ENCODE assay signal across 1 cellular context in genomic region chr3:194365978-194366490, GRCh38.
TF ChIP-seq lines count a peak whose summit lies in the region.

No MANE protein-coding gene starts in this region.

TF ChIP-seq in HEK293, 187 proteins besides CTCF, POLR2A, EP300 and RAD21 (continued from another document):
- TF ChIP-seq, protein P1, sequence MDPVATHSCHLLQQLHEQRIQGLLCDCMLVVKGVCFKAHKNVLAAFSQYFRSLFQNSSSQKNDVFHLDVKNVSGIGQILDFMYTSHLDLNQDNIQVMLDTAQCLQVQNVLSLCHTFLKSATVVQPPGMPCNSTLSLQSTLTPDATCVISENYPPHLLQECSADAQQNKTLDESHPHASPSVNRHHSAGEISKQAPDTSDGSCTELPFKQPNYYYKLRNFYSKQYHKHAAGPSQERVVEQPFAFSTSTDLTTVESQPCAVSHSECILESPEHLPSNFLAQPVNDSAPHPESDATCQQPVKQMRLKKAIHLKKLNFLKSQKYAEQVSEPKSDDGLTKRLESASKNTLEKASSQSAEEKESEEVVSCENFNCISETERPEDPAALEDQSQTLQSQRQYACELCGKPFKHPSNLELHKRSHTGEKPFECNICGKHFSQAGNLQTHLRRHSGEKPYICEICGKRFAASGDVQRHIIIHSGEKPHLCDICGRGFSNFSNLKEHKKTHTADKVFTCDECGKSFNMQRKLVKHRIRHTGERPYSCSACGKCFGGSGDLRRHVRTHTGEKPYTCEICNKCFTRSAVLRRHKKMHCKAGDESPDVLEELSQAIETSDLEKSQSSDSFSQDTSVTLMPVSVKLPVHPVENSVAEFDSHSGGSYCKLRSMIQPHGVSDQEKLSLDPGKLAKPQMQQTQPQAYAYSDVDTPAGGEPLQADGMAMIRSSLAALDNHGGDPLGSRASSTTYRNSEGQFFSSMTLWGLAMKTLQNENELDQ (tag by site-specific recombination; IDR thresholded peaks at IDR 0.05; ENCODE audit: low read depth): no peak
- TF ChIP-seq PRDM6 (tag by site-specific recombination; IDR thresholded peaks at IDR 0.05): peak; percentile 82
- TF ChIP-seq ZNF423 (tag by site-specific recombination; IDR thresholded peaks at IDR 0.05): peak; percentile 78
- peak; percentile 98 for TF ChIP-seq ZNF664 (tag by site-specific recombination; IDR thresholded peaks at IDR 0.05)
- TF ChIP-seq ZNF792 (tag by site-specific recombination; IDR thresholded peaks at IDR 0.05): no peak
- TF ChIP-seq, protein P2, sequence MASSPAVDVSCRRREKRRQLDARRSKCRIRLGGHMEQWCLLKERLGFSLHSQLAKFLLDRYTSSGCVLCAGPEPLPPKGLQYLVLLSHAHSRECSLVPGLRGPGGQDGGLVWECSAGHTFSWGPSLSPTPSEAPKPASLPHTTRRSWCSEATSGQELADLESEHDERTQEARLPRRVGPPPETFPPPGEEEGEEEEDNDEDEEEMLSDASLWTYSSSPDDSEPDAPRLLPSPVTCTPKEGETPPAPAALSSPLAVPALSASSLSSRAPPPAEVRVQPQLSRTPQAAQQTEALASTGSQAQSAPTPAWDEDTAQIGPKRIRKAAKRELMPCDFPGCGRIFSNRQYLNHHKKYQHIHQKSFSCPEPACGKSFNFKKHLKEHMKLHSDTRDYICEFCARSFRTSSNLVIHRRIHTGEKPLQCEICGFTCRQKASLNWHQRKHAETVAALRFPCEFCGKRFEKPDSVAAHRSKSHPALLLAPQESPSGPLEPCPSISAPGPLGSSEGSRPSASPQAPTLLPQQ (tag by site-specific recombination; IDR thresholded peaks at IDR 0.05): 0 out of 2 replicates have a peak, but pooled peaks have one; percentile 17
- TF ChIP-seq, protein P3, sequence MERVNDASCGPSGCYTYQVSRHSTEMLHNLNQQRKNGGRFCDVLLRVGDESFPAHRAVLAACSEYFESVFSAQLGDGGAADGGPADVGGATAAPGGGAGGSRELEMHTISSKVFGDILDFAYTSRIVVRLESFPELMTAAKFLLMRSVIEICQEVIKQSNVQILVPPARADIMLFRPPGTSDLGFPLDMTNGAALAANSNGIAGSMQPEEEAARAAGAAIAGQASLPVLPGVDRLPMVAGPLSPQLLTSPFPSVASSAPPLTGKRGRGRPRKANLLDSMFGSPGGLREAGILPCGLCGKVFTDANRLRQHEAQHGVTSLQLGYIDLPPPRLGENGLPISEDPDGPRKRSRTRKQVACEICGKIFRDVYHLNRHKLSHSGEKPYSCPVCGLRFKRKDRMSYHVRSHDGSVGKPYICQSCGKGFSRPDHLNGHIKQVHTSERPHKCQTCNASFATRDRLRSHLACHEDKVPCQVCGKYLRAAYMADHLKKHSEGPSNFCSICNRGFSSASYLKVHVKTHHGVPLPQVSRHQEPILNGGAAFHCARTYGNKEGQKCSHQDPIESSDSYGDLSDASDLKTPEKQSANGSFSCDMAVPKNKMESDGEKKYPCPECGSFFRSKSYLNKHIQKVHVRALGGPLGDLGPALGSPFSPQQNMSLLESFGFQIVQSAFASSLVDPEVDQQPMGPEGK (tag by site-specific recombination; IDR thresholded peaks at IDR 0.05): peak; percentile 20; the same call in 1 of the 2 replicates
- TF ChIP-seq ZNF555 (tag by site-specific recombination; conservative IDR thresholded peaks at IDR 0.05): no peak
- TF ChIP-seq ZNF416 (tag by site-specific recombination; IDR thresholded peaks at IDR 0.05): no peak
- TF ChIP-seq ZNF629 (tag by site-specific recombination; IDR thresholded peaks at IDR 0.05): peak; percentile 86
- no peak for TF ChIP-seq ZNF175 (tag by site-specific recombination; IDR thresholded peaks at IDR 0.05)
- no peak for TF ChIP-seq KLF1 (tag by site-specific recombination; IDR thresholded peaks at IDR 0.05)
- TF ChIP-seq IKZF3 (tag by site-specific recombination; IDR thresholded peaks at IDR 0.05): no peak
- peak; percentile 67; the same call in 1 of the 2 replicates for TF ChIP-seq ZEB2 (tag by site-specific recombination; IDR thresholded peaks at IDR 0.05)
- TF ChIP-seq, protein P4, sequence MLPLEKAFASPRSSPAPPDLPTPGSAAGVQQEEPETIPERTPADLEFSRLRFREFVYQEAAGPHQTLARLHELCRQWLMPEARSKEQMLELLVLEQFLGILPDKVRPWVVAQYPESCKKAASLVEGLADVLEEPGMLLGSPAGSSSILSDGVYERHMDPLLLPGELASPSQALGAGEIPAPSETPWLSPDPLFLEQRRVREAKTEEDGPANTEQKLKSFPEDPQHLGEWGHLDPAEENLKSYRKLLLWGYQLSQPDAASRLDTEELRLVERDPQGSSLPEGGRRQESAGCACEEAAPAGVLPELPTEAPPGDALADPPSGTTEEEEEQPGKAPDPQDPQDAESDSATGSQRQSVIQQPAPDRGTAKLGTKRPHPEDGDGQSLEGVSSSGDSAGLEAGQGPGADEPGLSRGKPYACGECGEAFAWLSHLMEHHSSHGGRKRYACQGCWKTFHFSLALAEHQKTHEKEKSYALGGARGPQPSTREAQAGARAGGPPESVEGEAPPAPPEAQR (tag by site-specific recombination; IDR thresholded peaks at IDR 0.05): no peak
- TF ChIP-seq ZIC2 (tag by site-specific recombination; IDR thresholded peaks at IDR 0.05): peak; percentile 97
- TF ChIP-seq ZBTB8A (tag by site-specific recombination; IDR thresholded peaks at IDR 0.05): peak; percentile 38
- no peak for TF ChIP-seq TCF7L2 (IDR thresholded peaks at IDR 0.05; ENCODE audit: borderline replicate concordance, low read depth, low read length)
- TF ChIP-seq ATF2 (tag by site-specific recombination; IDR thresholded peaks at IDR 0.05; ENCODE audit: low read depth): 0 out of 2 replicates have a peak, but pooled peaks have one; percentile 10
- peak; percentile 35; the same call in 1 of the 2 replicates for TF ChIP-seq OSR2 (tag by site-specific recombination; IDR thresholded peaks at IDR 0.05)
- TF ChIP-seq, protein P5, sequence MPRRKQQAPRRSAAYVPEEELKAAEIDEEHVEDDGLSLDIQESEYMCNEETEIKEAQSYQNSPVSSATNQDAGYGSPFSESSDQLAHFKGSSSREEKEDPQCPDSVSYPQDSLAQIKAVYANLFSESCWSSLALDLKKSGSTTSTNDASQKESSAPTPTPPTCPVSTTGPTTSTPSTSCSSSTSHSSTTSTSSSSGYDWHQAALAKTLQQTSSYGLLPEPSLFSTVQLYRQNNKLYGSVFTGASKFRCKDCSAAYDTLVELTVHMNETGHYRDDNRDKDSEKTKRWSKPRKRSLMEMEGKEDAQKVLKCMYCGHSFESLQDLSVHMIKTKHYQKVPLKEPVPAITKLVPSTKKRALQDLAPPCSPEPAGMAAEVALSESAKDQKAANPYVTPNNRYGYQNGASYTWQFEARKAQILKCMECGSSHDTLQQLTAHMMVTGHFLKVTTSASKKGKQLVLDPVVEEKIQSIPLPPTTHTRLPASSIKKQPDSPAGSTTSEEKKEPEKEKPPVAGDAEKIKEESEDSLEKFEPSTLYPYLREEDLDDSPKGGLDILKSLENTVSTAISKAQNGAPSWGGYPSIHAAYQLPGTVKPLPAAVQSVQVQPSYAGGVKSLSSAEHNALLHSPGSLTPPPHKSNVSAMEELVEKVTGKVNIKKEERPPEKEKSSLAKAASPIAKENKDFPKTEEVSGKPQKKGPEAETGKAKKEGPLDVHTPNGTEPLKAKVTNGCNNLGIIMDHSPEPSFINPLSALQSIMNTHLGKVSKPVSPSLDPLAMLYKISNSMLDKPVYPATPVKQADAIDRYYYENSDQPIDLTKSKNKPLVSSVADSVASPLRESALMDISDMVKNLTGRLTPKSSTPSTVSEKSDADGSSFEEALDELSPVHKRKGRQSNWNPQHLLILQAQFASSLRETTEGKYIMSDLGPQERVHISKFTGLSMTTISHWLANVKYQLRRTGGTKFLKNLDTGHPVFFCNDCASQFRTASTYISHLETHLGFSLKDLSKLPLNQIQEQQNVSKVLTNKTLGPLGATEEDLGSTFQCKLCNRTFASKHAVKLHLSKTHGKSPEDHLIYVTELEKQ (tag by site-specific recombination; IDR thresholded peaks at IDR 0.05; ENCODE audit: borderline replicate concordance): 0 out of 2 replicates have a peak, but pooled peaks have one; percentile 21
